Comparison of ENCODE assay signal across 17 cellular contexts in the genomic region with DNA sequence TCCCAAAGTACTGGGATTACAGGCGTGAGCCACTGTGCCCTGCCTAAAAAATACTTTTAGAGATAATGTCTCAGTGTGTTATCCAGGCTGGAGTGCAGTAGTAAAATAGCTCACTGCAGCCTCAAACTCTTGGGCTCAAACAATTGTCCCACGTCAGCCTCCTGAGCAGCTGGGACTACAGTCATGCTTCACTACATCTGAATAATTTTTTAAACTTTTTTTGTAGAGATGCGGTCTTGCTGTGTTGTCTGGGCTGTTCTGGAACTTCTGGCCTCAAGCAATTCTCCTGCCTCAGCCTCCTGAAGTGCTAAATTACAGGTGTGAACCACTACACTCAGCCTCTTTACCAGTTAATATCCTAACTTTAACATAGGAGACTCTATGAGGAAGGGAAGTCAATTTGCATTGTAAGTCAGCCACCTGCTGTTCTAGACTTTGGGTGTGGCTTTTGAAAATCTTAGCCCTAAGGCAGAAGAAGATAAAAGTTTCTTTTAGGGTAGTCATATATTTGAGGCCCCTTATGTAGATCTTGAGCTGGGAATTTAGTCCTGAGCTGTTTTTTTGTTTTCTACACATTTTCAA.
DNase-seq lines count a peak whose midpoint lies in the region; ATAC-seq and TF ChIP-seq lines count a peak whose summit lies in the region.
"Had no signal": no experiment of that assay in that cellular context is flagged by ENCODE, and none has a peak within 500 bp of the region (broad histone marks: within the 10 kb centered on the region; RNA-seq: fewer than 3 reads in every experiment).

No MANE protein-coding gene starts in this region.

- intact Hi-C loops in OCI-LY7 (cut with micrococcal nuclease; ENCODE audit: unreplicated experiment): no loop called here
- intact Hi-C loops in lower leg skin (cut with DNase I; ENCODE audit: low total_unique reads): no loop called here

- no TSS peak for BruUV-seq in OCI-LY7 (replicated peaks; lab: Mats Ljungman, UMichigan)

- POLR2A ChIA-PET in OCI-LY7 (lab: Charles Lee): interaction anchor here (0.6 to 1.2 kb wide), 5 partner anchors 8 to 30 kb away, joined by 3 to 6 read pairs (median 3); no protein-coding TSS in a partner anchor

- H4K20me1 ChIP-seq in BLaER1 (no peaks in the 10 kb centered on the region), OCI-LY7 (ENCODE audit: insufficient read depth, low read length) (no peaks in the 10 kb centered on the region)

- H3K9me2 ChIP-seq in OCI-LY7 (ENCODE audit: insufficient read depth, low read length): no peaks in the 10 kb centered on the region

- TF ChIP-seq CTCF in OCI-LY7 (conservative IDR thresholded peaks at IDR 0.05; ENCODE audit: low read length): no peak; the same call in 1 of the 2 replicates
- TF ChIP-seq CTCF in lower leg skin (IDR thresholded peaks at IDR 0.05): no peak

- H3K4me2 ChIP-seq in BLaER1 (peak overlapping the region; percentile 57), OCI-LY7 (ENCODE audit: low read length) (peak overlapping the region; percentile 46; the same call in 1 of the 2 replicates)

- H3K9ac ChIP-seq in BLaER1: no peak overlapping the region
- H3K9ac ChIP-seq: GM23248 had no signal

- CTCF ChIA-PET in OCI-LY7 (lab: Charles Lee; ENCODE audit: unreplicated experiment): interaction anchor here (0.6 kb wide), 1 partner anchor 45 kb away, joined by 3 read pairs; no protein-coding TSS in a partner anchor

- H3K4me1 ChIP-seq in BLaER1: peaks cover 56% of the 10 kb centered on the region
- peaks cover 35% of the 10 kb centered on the region for H3K4me1 ChIP-seq in OCI-LY7 (ENCODE audit: insufficient read depth, low read length, poor library complexity, severe bottlenecking)
- H3K4me1 ChIP-seq: left ventricle myocardium inferior, testis had no signal

- H2AFZ ChIP-seq in OCI-LY7 (ENCODE audit: low read length): peak overlapping the region; percentile 57; the same call in 1 of the 2 replicates
- H2AFZ ChIP-seq: GM23248 had no signal

- no peak for TF ChIP-seq POLR2A in lower leg skin (IDR thresholded peaks at IDR 0.05)

- H3K36me3 ChIP-seq in BLaER1 (no peaks in the 10 kb centered on the region), OCI-LY7 (ENCODE audit: insufficient read depth, low read length) (no peaks in the 10 kb centered on the region; the same call in 1 of the 2 replicates)
- H3K36me3 ChIP-seq: brain microvascular endothelial cell, left ventricle myocardium inferior had no signal

- ATAC-seq in GM18511 (IDR thresholded peaks at IDR 0.05; ENCODE audit: unreplicated experiment) (peak; percentile 81), HG02642 (IDR thresholded peaks at IDR 0.05; ENCODE audit: poor library complexity, unreplicated experiment) (peak; percentile 77)
- ATAC-seq: Right ventricle myocardium inferior had no signal

- H3K27me3 ChIP-seq in BLaER1: no peaks in the 10 kb centered on the region
- H3K27me3 ChIP-seq: brain microvascular endothelial cell, testis had no signal

- H3K27ac ChIP-seq in BLaER1 (peak overlapping the region; percentile 65), OCI-LY7 (ENCODE audit: low read depth, low read length, poor library complexity, severe bottlenecking) (peak overlapping the region; percentile 79)
- H3K27ac ChIP-seq: brain microvascular endothelial cell, GM23248, left ventricle myocardium inferior, testis had no signal

- no peaks in the 10 kb centered on the region for H3K79me2 ChIP-seq in OCI-LY7 (ENCODE audit: insufficient read depth, low read depth, low read length)

- peaks cover 5% of the 10 kb centered on the region; the same call in 1 of the 2 replicates for H3K9me3 ChIP-seq in BLaER1
- H3K9me3 ChIP-seq in OCI-LY7 (ENCODE audit: low read length): peaks cover 13% of the 10 kb centered on the region; the same call in 1 of the 2 replicates
- H3K9me3 ChIP-seq: testis had no signal

- DNase-seq in OCI-LY7 (ENCODE audit: low spot score) (peak; percentile 77), NCI-H226 (no peak), lower leg skin (ENCODE audit: low spot score in 2 of 2) (no peak), cerebellar cortex (ENCODE audit: low spot score) (no peak)
- no peak for DNase-seq in activated CD4-positive, CD25-positive, alpha-beta regulatory T cell (lab: John Stamatoyannopoulos, UW)
- DNase-seq: activated CD4-positive, alpha-beta T cell treated with anti-CD3 and anti-CD28 coated beads, Interleukin-2, amount 50 U/mL, for 4 hours; activated effector memory CD4-positive, alpha-beta T cell treated with anti-CD3 and anti-CD28 coated beads, Interleukin-2, amount 50 U/mL, for 16 hours; brain microvascular endothelial cell; DMS53; GM23248; left ventricle myocardium inferior; retina; testis had no signal

- H3K4me3 ChIP-seq in BLaER1: no peak overlapping the region
- H3K4me3 ChIP-seq in OCI-LY7 (ENCODE audit: low read depth, low read length, poor library complexity, severe bottlenecking): peak overlapping the region; percentile 3
- no peak overlapping the region for H3K4me3 ChIP-seq in lower leg skin (ENCODE audit: low read depth, poor library complexity, severe bottlenecking)
- H3K4me3 ChIP-seq: GM23248, left ventricle myocardium inferior, testis had no signal

- 69 to 81% methylated on average over 3 of the region's 3 CpGs for whole genome bisulfite sequencing in lower leg skin, 2 donors
